ENCODE assay signal across 11 cellular contexts in genomic region chr2:171772373-171772772, GRCh38.
"Had no signal": no experiment of that assay in that cellular context is flagged by ENCODE, and none has a peak within 500 bp of the region (broad histone marks: within the 10 kb centered on the region; RNA-seq: fewer than 3 reads in every experiment).

No MANE protein-coding gene starts in this region.

- H3K4me3 ChIP-seq: GM23248, GM23338, HAP-1 had no signal

- ATAC-seq: GM23338, HCT116 had no signal

- H3K4me3 Mint-ChIP-seq: GM23338, H9, HFFc6 had no signal

- H3K36me3 ChIP-seq: HAP-1 had no signal

- H3K4me1 ChIP-seq: HAP-1 had no signal

- H3K9ac ChIP-seq: GM23248 had no signal

- H3K4me1 Mint-ChIP-seq: GM23338, H9 had no signal

- H2AFZ ChIP-seq: GM23248, GM23338 had no signal

- DNase-seq: GM23248, GOT3, H7, H9, HCEC 1CT, HFFc6 had no signal

- H3K27ac Mint-ChIP-seq: GM23338, H9, HFFc6 had no signal

- FAIRE-seq: H1, H54 had no signal

- H3K4me2 ChIP-seq: GM23338 had no signal

- H3K27ac ChIP-seq: GM23248 had no signal
